ENCODE assay signal across 1 cellular context in the genomic region with DNA sequence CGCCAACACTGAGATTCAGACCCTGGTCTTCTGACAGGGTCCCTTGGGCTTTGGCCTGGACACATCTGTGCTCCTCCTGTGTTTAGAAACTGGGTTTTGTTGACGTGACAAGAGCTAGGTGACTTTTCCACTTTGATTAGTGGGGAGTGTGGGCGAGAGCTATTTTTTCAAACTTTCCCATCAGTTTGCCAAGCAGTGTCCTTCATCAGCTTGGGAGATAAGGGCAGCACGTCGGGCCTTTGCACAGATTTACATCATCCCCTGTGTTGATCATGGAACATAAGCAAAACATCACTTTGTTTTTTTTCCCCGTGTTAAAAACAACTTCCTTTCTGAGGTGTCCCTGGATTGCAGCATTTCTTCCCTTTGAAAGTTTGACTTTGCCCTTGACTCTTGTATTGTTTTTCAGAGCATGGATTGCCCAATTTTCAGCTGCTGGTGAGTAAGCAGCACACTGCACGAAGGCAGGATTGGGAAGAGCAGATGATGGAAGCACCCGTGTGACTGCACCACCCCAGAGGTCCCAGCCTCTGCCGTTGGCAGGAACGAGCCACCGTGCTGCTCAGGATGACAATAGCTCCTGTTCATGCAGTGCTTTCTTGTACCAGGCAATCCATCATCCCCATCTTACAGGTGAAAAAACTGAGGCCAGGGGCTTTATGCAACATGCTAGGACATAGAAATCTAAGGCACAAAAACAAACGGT.
TF ChIP-seq lines count a peak whose summit lies in the region.

No MANE protein-coding gene starts in this region.

TF ChIP-seq in IMR-90, 13 proteins besides CTCF, POLR2A, EP300 and RAD21:
- TF ChIP-seq MAZ (IDR thresholded peaks at IDR 0.05; ENCODE audit: borderline replicate concordance, low read depth, low read length) (no peak), CEBPB (IDR thresholded peaks at IDR 0.05; ENCODE audit: low read depth, low read length) (peak; percentile 99), MXI1 (IDR thresholded peaks at IDR 0.05; ENCODE audit: borderline replicate concordance, low read depth, low read length) (no peak), FOS (IDR thresholded peaks at IDR 0.05; ENCODE audit: low read depth, low read length) (peak; percentile 72; the same call in 1 of the 2 replicates), RFX5 (IDR thresholded peaks at IDR 0.05; ENCODE audit: low read depth, low read length) (no peak), BHLHE40 (IDR thresholded peaks at IDR 0.05; ENCODE audit: low read depth, low read length) (peak; percentile 56; the same call in 1 of the 2 replicates), MAFK (IDR thresholded peaks at IDR 0.05; ENCODE audit: low read depth, low read length) (no peak)
- TF ChIP-seq, protein P1, sequence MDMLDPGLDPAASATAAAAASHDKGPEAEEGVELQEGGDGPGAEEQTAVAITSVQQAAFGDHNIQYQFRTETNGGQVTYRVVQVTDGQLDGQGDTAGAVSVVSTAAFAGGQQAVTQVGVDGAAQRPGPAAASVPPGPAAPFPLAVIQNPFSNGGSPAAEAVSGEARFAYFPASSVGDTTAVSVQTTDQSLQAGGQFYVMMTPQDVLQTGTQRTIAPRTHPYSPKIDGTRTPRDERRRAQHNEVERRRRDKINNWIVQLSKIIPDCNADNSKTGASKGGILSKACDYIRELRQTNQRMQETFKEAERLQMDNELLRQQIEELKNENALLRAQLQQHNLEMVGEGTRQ (IDR thresholded peaks at IDR 0.05; ENCODE audit: low read depth, low read length), result 0 out of 2 replicates have a peak, but pooled peaks have one; percentile 15
